ENCODE assay signal across 16 cellular contexts in the genomic region with DNA sequence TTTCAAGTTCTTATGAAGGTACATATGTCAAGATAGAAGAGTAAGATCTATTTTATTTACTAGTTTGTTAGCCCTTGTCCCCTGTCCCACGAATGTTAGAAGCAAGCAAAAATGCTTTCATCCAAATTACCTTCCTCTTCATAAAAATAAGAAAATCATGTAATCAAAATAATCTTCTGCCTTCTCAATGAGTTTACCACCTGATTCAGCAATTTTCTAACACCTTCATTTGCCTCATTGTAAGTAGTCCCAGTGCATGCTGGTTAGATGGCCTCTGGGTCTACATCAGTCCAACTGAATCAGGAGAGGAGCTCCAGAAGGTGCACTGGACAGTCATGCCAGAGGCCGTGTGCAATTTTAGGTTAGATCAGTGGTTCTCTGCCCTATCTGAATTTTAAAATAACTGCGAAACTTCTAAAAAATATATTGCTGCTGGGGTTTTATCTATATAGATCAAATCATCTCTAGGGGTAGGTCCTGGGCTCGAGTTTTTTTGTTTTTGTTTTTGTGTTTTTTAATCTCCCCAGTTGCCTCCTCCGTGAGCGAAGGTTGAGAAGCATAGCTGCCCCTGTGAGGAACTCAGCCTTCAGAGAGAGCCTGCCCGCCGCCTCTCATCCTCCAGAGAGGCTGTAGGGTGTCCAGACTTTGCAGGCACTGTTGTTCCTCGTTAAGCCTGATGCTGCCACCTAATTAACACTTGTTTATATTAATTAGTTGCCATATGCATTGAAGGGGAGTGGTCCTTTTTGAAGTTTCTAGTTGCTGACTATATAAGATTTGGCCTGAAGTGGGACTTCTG. TPM values are rescaled to one million over a fixed set of nuclear protein-coding genes. Genes with fewer than 3 reads are reported as not detected.
A peak's percentile ranks its signal among the peaks of the same experiment; 100 is the strongest.
DNase-seq lines count a peak whose midpoint lies in the region; ATAC-seq, FAIRE-seq and TF ChIP-seq lines count a peak whose summit lies in the region.
"Had no signal": no experiment of that assay in that cellular context is flagged by ENCODE, and none has a peak within 500 bp of the region (broad histone marks: within the 10 kb centered on the region; RNA-seq: fewer than 3 reads in every experiment).

No MANE protein-coding gene starts in this region.

- TF ChIP-seq CTCF in PC-3 (conservative IDR thresholded peaks at IDR 0.05; ENCODE audit: low read depth, low read length) (no peak), upper lobe of left lung (IDR thresholded peaks at IDR 0.05) (no peak)

- intact Hi-C loops in PC-3 (cut with micrococcal nuclease) = no loop called here

- H3F3A ChIP-seq in PC-3 (ENCODE audit: low read length, unreplicated experiment) = peaks cover 4% of the 10 kb centered on the region

- H3K9me3 ChIP-seq in PC-3 (ENCODE audit: low read length) (no peaks in the 10 kb centered on the region), ectodermal cell (ENCODE audit: control insufficient read depth, low read length) (no peaks in the 10 kb centered on the region), mesodermal cell (ENCODE audit: control insufficient read depth, low read length) (no peaks in the 10 kb centered on the region), upper lobe of left lung (no peaks in the 10 kb centered on the region), small intestine (ENCODE audit: control insufficient read depth, low read depth) (no peaks in the 10 kb centered on the region)

- peak overlapping the region; percentile 86 for H3K27ac ChIP-seq in PC-3 (ENCODE audit: low read length)
- peak overlapping the region; percentile 87 for H3K27ac ChIP-seq in ectodermal cell (ENCODE audit: insufficient read depth, low read depth, low read length, poor library complexity, severe bottlenecking)
- peak overlapping the region; percentile 99 for H3K27ac ChIP-seq in mesodermal cell (ENCODE audit: low read depth, low read length, severe bottlenecking)
- peak overlapping the region in 3 of 4 donors; percentile 21 to 89 (median 82) for H3K27ac ChIP-seq in upper lobe of left lung
- peak overlapping the region in 1 of 2 donors; percentile 72 for H3K27ac ChIP-seq in small intestine (ENCODE audit: low read depth in 1 of 2, low read length in 1 of 2)

- no peaks in the 10 kb centered on the region for H3K9me2 ChIP-seq in PC-3 (replicated peaks; ENCODE audit: low read length)

- CTCF ChIA-PET in PC-3 (lab: Charles Lee) = no interaction called here

- H3K4me3 ChIP-seq in PC-3 (ENCODE audit: low read length) = no peak overlapping the region
- no peak overlapping the region for H3K4me3 ChIP-seq in ectodermal cell (ENCODE audit: insufficient read depth, low read depth, low read length)
- H3K4me3 ChIP-seq in mesodermal cell (ENCODE audit: extremely low read depth, insufficient read depth, low read length, poor library complexity, severe bottlenecking) = no peak overlapping the region
- no peak overlapping the region for H3K4me3 ChIP-seq in upper lobe of left lung
- H3K4me3 ChIP-seq in small intestine (ENCODE audit: low read depth in 1 of 2, low read length in 2 of 2) = no peak overlapping the region

- no peaks in the 10 kb centered on the region for H4K20me1 ChIP-seq in PC-3 (ENCODE audit: low read length)

- H3K36me3 ChIP-seq in PC-3 (ENCODE audit: low read depth, low read length) = no peaks in the 10 kb centered on the region
- no peaks in the 10 kb centered on the region for H3K36me3 ChIP-seq in ectodermal cell (ENCODE audit: control insufficient read depth, insufficient read depth, low read length)
- peaks cover 11% of the 10 kb centered on the region for H3K36me3 ChIP-seq in mesodermal cell (ENCODE audit: control insufficient read depth, insufficient read depth, low read length)
- H3K36me3 ChIP-seq in upper lobe of left lung = no peaks in the 10 kb centered on the region
- no peaks in the 10 kb centered on the region for H3K36me3 ChIP-seq in small intestine (ENCODE audit: control insufficient read depth in 2 of 2, insufficient read depth in 2 of 2, low read length in 2 of 2)

- TF ChIP-seq POLR2A in upper lobe of left lung (IDR thresholded peaks at IDR 0.05) (no peak), GM18505 (IDR thresholded peaks at IDR 0.05; ENCODE audit: borderline replicate concordance, extremely low read depth, insufficient read depth, insufficient read length) (no peak)

- ATAC-seq in PC-3 = no peak
- no peak for ATAC-seq in upper lobe of left lung (ENCODE audit: low FRiP score in 2 of 2)
- ATAC-seq in GM18505 (IDR thresholded peaks at IDR 0.05; ENCODE audit: unreplicated experiment) = no peak
- no peak for ATAC-seq in GM21381 (IDR thresholded peaks at IDR 0.05; ENCODE audit: unreplicated experiment)

- H2AFZ ChIP-seq in PC-3 (ENCODE audit: low read length) = peak overlapping the region; percentile 82; the same call in 1 of the 2 replicates

- 81 to 82% methylated on average over 8 to 9 of the region's 9 CpGs for WGBS in ectodermal cell, 2 experiments
- WGBS in mesodermal cell (ENCODE audit: insufficient coverage in 2 of 2), 2 experiments = 70 to 87% methylated on average over 3 to 5 of the region's 9 CpGs
- 89 to 91% methylated on average over 9 of the region's 9 CpGs for WGBS in upper lobe of left lung, 2 donors
- 39 to 77% (median 61%) methylated on average over 9 of the region's 9 CpGs for WGBS in small intestine, 3 donors

- no peak for TF ChIP-seq EP300 in upper lobe of left lung (IDR thresholded peaks at IDR 0.05)

- H3K4me2 ChIP-seq in PC-3 (ENCODE audit: low read length) = peak overlapping the region; percentile 97

- no TSS peak for BruUV-seq in PC-3 (replicated peaks; lab: Mats Ljungman, UMichigan)

- no peak overlapping the region for H3K9ac ChIP-seq in PC-3 (ENCODE audit: low read length)

- FAIRE-seq in small intestine (lab: Jason Lieb, UNC) = no peak
- FAIRE-seq: urothelium cell line had no signal

- H3K79me2 ChIP-seq in PC-3 (ENCODE audit: low read length) = 0 out of 2 replicates have a peak, but pooled peaks cover 6% of the 10 kb centered on the region

- DNase-seq in PC-3 (no peak), upper lobe of left lung (no peak), small intestine (no peak)
- DNase-seq: activated CD4-positive, alpha-beta T cell treated with anti-CD3 and anti-CD28 coated beads for 1 hour; KG1; midbrain; NCI-H146 had no signal

- POLR2A ChIA-PET in PC-3 (lab: Charles Lee; ENCODE audit: unreplicated experiment) = no interaction called here

- no peaks in the 10 kb centered on the region for H3K27me3 ChIP-seq in PC-3 (ENCODE audit: low read length)
- H3K27me3 ChIP-seq in ectodermal cell (ENCODE audit: control insufficient read depth, insufficient read depth, low read length, poor library complexity, severe bottlenecking) = no peaks in the 10 kb centered on the region
- no peaks in the 10 kb centered on the region for H3K27me3 ChIP-seq in upper lobe of left lung
- no peaks in the 10 kb centered on the region for H3K27me3 ChIP-seq in small intestine (ENCODE audit: control insufficient read depth in 2 of 2, insufficient read depth in 2 of 2, low read length in 2 of 2)

- H3K4me1 ChIP-seq in PC-3 (ENCODE audit: insufficient read depth, low read length) (peaks cover 30% of the 10 kb centered on the region), ectodermal cell (ENCODE audit: control insufficient read depth, insufficient read depth, low read length) (peaks cover 43% of the 10 kb centered on the region), mesodermal cell (ENCODE audit: control insufficient read depth, insufficient read depth, low read length, poor library complexity, severe bottlenecking) (peaks cover 36% of the 10 kb centered on the region), upper lobe of left lung (peaks cover 26 to 45% (median 41%) of the 10 kb centered on the region in 4 donors), small intestine (ENCODE audit: control insufficient read depth in 2 of 2, insufficient read depth in 1 of 2, low read depth in 1 of 2, low read length in 1 of 2) (peaks cover 6 to 7% of the 10 kb centered on the region in 2 donors)

RNA-seq across cellular contexts. Expression of a gene that starts 32.2 kb away (rescaled TPM):
- not detected in 2 replicates for total RNA-seq in PC-3 (2014; rRNA removed)
- not detected for polyA plus RNA-seq in ectodermal cell (2013, experiment 1 of 4)
- not detected for polyA plus RNA-seq in ectodermal cell (2013, experiment 2 of 4)
- polyA plus RNA-seq in ectodermal cell (2013, experiment 3 of 4) = not detected
- not detected for polyA plus RNA-seq in ectodermal cell (2013, experiment 4 of 4)
- polyA plus RNA-seq in mesodermal cell (2013, experiment 1 of 2) = not detected
- not detected for polyA plus RNA-seq in mesodermal cell (2013, experiment 2 of 2)
- not detected for total RNA-seq in upper lobe of left lung
- not detected for polyA plus RNA-seq in small intestine
- total RNA-seq: Daoy; NCI-H460; renal cortical epithelial cell; T-helper 1 cell treated with Interleukin-12 subunit alpha and Interleukin-12 subunit beta and Interleukin-4 antibody, amounts not matched to agents 30 ng/mL and 1 ng/mL, for 36 hours had no signal

RNA-seq across cellular contexts. Expression of a gene that starts 43.4 kb away (rescaled TPM):
- total RNA-seq in PC-3 (2014; rRNA removed) (2.7 and 4.1 TPM in 2 replicates), upper lobe of left lung (10 to 100 TPM in 5 of 6 donors, 1 to 10 TPM in 1; 8.4 to 24.3 (median 15.9) TPM)
- polyA plus RNA-seq in ectodermal cell (2013, experiment 1 of 4) = 3.8 TPM
- polyA plus RNA-seq in ectodermal cell (2013, experiment 2 of 4) = 3.3 TPM
- 3.7 TPM for polyA plus RNA-seq in ectodermal cell (2013, experiment 3 of 4)
- 5.6 TPM for polyA plus RNA-seq in ectodermal cell (2013, experiment 4 of 4)
- polyA plus RNA-seq in mesodermal cell (2013, experiment 1 of 2) = 21.5 TPM
- polyA plus RNA-seq in mesodermal cell (2013, experiment 2 of 2) = 15.1 TPM
- 10 to 100 TPM in 1 of 3 donors, 1 to 10 TPM in 2; 1.1 to 11.5 (median 2.4) TPM for polyA plus RNA-seq in small intestine
- total RNA-seq: T-helper 1 cell treated with Interleukin-12 subunit alpha and Interleukin-12 subunit beta and Interleukin-4 antibody, amounts not matched to agents 30 ng/mL and 1 ng/mL, for 36 hours had no signal
